ENCODE assay signal across 8 cellular contexts in genomic region chr22:29820941-29821789, GRCh38. TPM values are rescaled to one million over a fixed set of nuclear protein-coding genes. Genes with fewer than 3 reads are reported as not detected.
DNase-seq lines count a peak whose midpoint lies in the region; ATAC-seq, FAIRE-seq and TF ChIP-seq lines count a peak whose summit lies in the region.

No MANE protein-coding gene starts in this region.

- CTCF ChIA-PET in BJ (lab: Yijun Ruan, JAX) = interaction anchor here (1.0 to 1.7 kb wide), 3 partner anchors 13 to 184 kb away, joined by 3 to 10 read pairs (median 5); no protein-coding TSS in a partner anchor
- CTCF ChIA-PET in SK-N-SH (lab: Yijun Ruan, JAX) = interaction anchor here (1.0 to 2.2 kb wide), 7 partner anchors 10 to 267 kb away, joined by 3 to 9 read pairs (median 5); no protein-coding TSS in a partner anchor
- CTCF ChIA-PET in endothelial cell of umbilical vein (lab: Charles Lee) = interaction anchor here (0.8 to 1.5 kb wide), 6 partner anchors 22 to 268 kb away, joined by 3 to 8 read pairs (median 4); no protein-coding TSS in a partner anchor

- no peaks in the 10 kb centered on the region for H3K9me2 ChIP-seq in SK-N-SH

- H3K9ac ChIP-seq in SK-N-SH = no peak overlapping the region
- no peak overlapping the region for H3K9ac ChIP-seq in endothelial cell of umbilical vein (replicated peaks; ENCODE audit: extremely low read depth, insufficient read depth, low read length)

- H3K27me3 ChIP-seq in BJ (ENCODE audit: control insufficient read depth, insufficient read depth, low read length) (no peaks in the 10 kb centered on the region), SK-N-SH (ENCODE audit: insufficient read depth) (no peaks in the 10 kb centered on the region), endothelial cell of umbilical vein (ENCODE audit: control insufficient read depth in 2 of 2, insufficient read depth in 2 of 2, low read length in 2 of 2) (no peaks in the 10 kb centered on the region), neutrophil (no peaks in the 10 kb centered on the region)

- no peaks in the 10 kb centered on the region for H3K79me2 ChIP-seq in SK-N-SH (ENCODE audit: insufficient read depth)
- no peaks in the 10 kb centered on the region for H3K79me2 ChIP-seq in endothelial cell of umbilical vein (ENCODE audit: control insufficient read depth, insufficient read depth, low read length)

- peak; percentile 97 for FAIRE-seq in endothelial cell of umbilical vein (lab: Jason Lieb, UNC)

- H3K4me1 ChIP-seq in SK-N-SH (ENCODE audit: control insufficient read depth in 1 of 2, insufficient read depth in 2 of 2, low read depth in 1 of 2, low read length in 1 of 2) = peaks cover 6 to 11% of the 10 kb centered on the region in 2 experiments; a peak in 2 of 4 replicates
- H3K4me1 ChIP-seq in endothelial cell of umbilical vein (ENCODE audit: control insufficient read depth, extremely low read depth, insufficient read depth, low read length) = peaks cover 20% of the 10 kb centered on the region
- peaks cover 20 to 22% of the 10 kb centered on the region in 2 experiments for H3K4me1 ChIP-seq in neutrophil (ENCODE audit: control insufficient read depth in 1 of 2, insufficient read depth in 1 of 2, low read depth in 1 of 2, low read length in 1 of 2)

- intact Hi-C loops in endothelial cell of umbilical vein (cut with micrococcal nuclease) = loop anchor here (1.0 kb wide), 2 partner anchors 34 to 184 kb away; no protein-coding TSS in a partner anchor

- 47% methylated on average over 12 of the region's 12 CpGs for WGBS in SK-N-SH (ENCODE audit: low lambda C conversion rate)

- ATAC-seq in GM19351 (IDR thresholded peaks at IDR 0.05; ENCODE audit: unreplicated experiment) (peak; percentile 73), HG03571 (IDR thresholded peaks at IDR 0.05; ENCODE audit: unreplicated experiment) (no peak), HG03039 (IDR thresholded peaks at IDR 0.05; ENCODE audit: unreplicated experiment) (no peak)

- H4K20me1 ChIP-seq in SK-N-SH (ENCODE audit: insufficient read depth) = no peaks in the 10 kb centered on the region
- no peaks in the 10 kb centered on the region for H4K20me1 ChIP-seq in endothelial cell of umbilical vein (replicated peaks; ENCODE audit: control insufficient read depth, extremely low read depth, insufficient read depth, low read length)

- H3K9me1 ChIP-seq in endothelial cell of umbilical vein (replicated peaks; ENCODE audit: control insufficient read depth, extremely low read depth, insufficient read depth, low read length) = no peaks in the 10 kb centered on the region

- no peak for TF ChIP-seq CTCF in BJ (IDR thresholded peaks at IDR 0.05; ENCODE audit: insufficient read depth, low read depth, low read length)
- TF ChIP-seq CTCF in SK-N-SH (IDR thresholded peaks at IDR 0.05) = no peak
- TF ChIP-seq CTCF in endothelial cell of umbilical vein (IDR thresholded peaks at IDR 0.05; ENCODE audit: extremely low read depth in 1 of 2, insufficient read depth in 1 of 2, low read depth in 1 of 2, low read length in 2 of 2) = no peak
- no peak for TF ChIP-seq CTCF in neutrophil (IDR thresholded peaks at IDR 0.05)

- H3K4me3 ChIP-seq in BJ (ENCODE audit: low read depth, low read length) (no peak overlapping the region), SK-N-SH (ENCODE audit: low read depth in 2 of 2, low read length in 1 of 2) (no peak overlapping the region), endothelial cell of umbilical vein (replicated peaks in 1 of 3; ENCODE audit: insufficient read depth in 1 of 3, low read depth in 1 of 3, low read length in 3 of 3) (no peak overlapping the region), neutrophil (ENCODE audit: low read depth in 1 of 2, low read length in 1 of 2) (peak overlapping the region; percentile 7 to 36)

- no peak for TF ChIP-seq POLR2A in endothelial cell of umbilical vein (IDR thresholded peaks at IDR 0.05; ENCODE audit: low read depth, low read length)

- no TSS peak for BruUV-seq in endothelial cell of umbilical vein (replicated peaks; lab: Mats Ljungman, UMichigan)

- DNase-seq in BJ (ENCODE audit: low read depth) (peak; percentile 23), LHCN-M2 (ENCODE audit: low read depth) (peak; percentile 91), SK-N-SH (peak; percentile 68), endothelial cell of umbilical vein (ENCODE audit: low read depth, low spot score) (peak; percentile 84)

- no peak; the same call in 1 of the 2 replicates for TF ChIP-seq RAD21 in SK-N-SH (IDR thresholded peaks at IDR 0.05; ENCODE audit: low read length)

- H3K4me2 ChIP-seq in SK-N-SH (no peak overlapping the region), endothelial cell of umbilical vein (ENCODE audit: insufficient read depth, low read length) (no peak overlapping the region)

- H3K9me3 ChIP-seq in SK-N-SH (no peaks in the 10 kb centered on the region), endothelial cell of umbilical vein (replicated peaks; ENCODE audit: control insufficient read depth, insufficient read depth, low read length) (no peaks in the 10 kb centered on the region), neutrophil (no peaks in the 10 kb centered on the region)

- H3K27ac ChIP-seq in SK-N-SH (ENCODE audit: low read depth in 2 of 2, low read length in 1 of 2) = peak overlapping the region; percentile 8 to 9; a peak in 2 of 4 replicates
- peak overlapping the region; percentile 51 for H3K27ac ChIP-seq in endothelial cell of umbilical vein (ENCODE audit: insufficient read depth, low read depth, low read length)
- H3K27ac ChIP-seq in neutrophil = peak overlapping the region; percentile 89

- POLR2A ChIA-PET in BJ (lab: Charles Lee) = no interaction called here
- POLR2A ChIA-PET in SK-N-SH (lab: Yijun Ruan, JAX) = interaction anchor here (0.8 kb wide), 1 partner anchor 11 kb away, joined by 4 read pairs; no protein-coding TSS in a partner anchor
- POLR2A ChIA-PET in endothelial cell of umbilical vein (lab: Charles Lee) = no interaction called here

- H2AFZ ChIP-seq in SK-N-SH (ENCODE audit: low read depth) (no peak overlapping the region), endothelial cell of umbilical vein (ENCODE audit: low read depth, low read length) (no peak overlapping the region)

- dilution Hi-C loops in endothelial cell of umbilical vein (cut with MboI; ENCODE audit: extremely low pct_ligation_motif_present, low sequenced_read_pairs) = no loop called here

- no peak for TF ChIP-seq EP300 in SK-N-SH (IDR thresholded peaks at IDR 0.05; ENCODE audit: borderline replicate concordance in 1 of 2, low read depth in 1 of 2, low read length in 1 of 2)

- H3F3A ChIP-seq in SK-N-SH (replicated peaks; ENCODE audit: insufficient read depth) = peaks cover 7% of the 10 kb centered on the region

- peaks cover 12% of the 10 kb centered on the region for H3K36me3 ChIP-seq in BJ (ENCODE audit: control insufficient read depth, insufficient read depth, low read length)
- peaks cover 31 to 47% of the 10 kb centered on the region in 2 experiments for H3K36me3 ChIP-seq in SK-N-SH (replicated peaks in 1 of 2; ENCODE audit: control insufficient read depth in 1 of 2, insufficient read depth in 2 of 2, low read length in 1 of 2)
- H3K36me3 ChIP-seq in endothelial cell of umbilical vein (ENCODE audit: control insufficient read depth in 2 of 2, extremely low read depth in 1 of 2, insufficient read depth in 2 of 2, low read length in 2 of 2) = peaks cover 9 to 12% of the 10 kb centered on the region in 2 experiments
- peaks cover 34% of the 10 kb centered on the region for H3K36me3 ChIP-seq in neutrophil

RNA-seq across cellular contexts. Expression of gene ASCC2, which starts 16.9 kb away (rescaled TPM):
- polyA plus RNA-seq in BJ (2011; rRNA removed) (48.5 and 62.6 TPM in 2 replicates), SK-N-SH (2012; rRNA removed) (78.6 and 82.0 TPM in 2 replicates), endothelial cell of umbilical vein (43.6 and 51.8 TPM in 2 replicates)
- polyA minus RNA-seq in BJ (2011; rRNA and poly(A)+ RNA removed) = 44.8 and 55.4 TPM in 2 replicates
- total RNA-seq in LHCN-M2 (2014; rRNA removed) (36.0 and 36.9 TPM in 2 replicates), endothelial cell of umbilical vein (60.4 and 60.7 TPM in 2 replicates)
- polyA plus RNA-seq in LHCN-M2 (2012) = 54.4 TPM
- polyA plus RNA-seq in SK-N-SH (2012; cell fraction: cytosol; rRNA removed) = 42.9 and 56.0 TPM in 2 replicates
- 129 and 131 TPM in 2 replicates for polyA plus RNA-seq in SK-N-SH (2012; cell fraction: nucleus; rRNA removed)
- 40.6 and 45.1 TPM in 2 replicates for polyA plus RNA-seq in endothelial cell of umbilical vein (2011; cell fraction: cytosol; rRNA removed)
- 78.3 and 83.7 TPM in 2 replicates for polyA plus RNA-seq in endothelial cell of umbilical vein (2011; cell fraction: nucleus; rRNA removed)
- polyA plus RNA-seq in endothelial cell of umbilical vein (2012) = 47.4 and 50.7 TPM in 2 replicates
- 69.9 and 72.5 TPM in 2 replicates for polyA minus RNA-seq in endothelial cell of umbilical vein
- polyA minus RNA-seq in endothelial cell of umbilical vein (2011; cell fraction: cytosol; rRNA and poly(A)+ RNA removed) = 17.8 TPM
- 59.7 and 72.2 TPM in 2 replicates for polyA minus RNA-seq in endothelial cell of umbilical vein (2011; cell fraction: nucleus; rRNA and poly(A)+ RNA removed)

RNA-seq across cellular contexts. Expression of gene UQCR10, which starts 54.0 kb away (rescaled TPM):
- polyA plus RNA-seq in BJ (2011; rRNA removed) = 165 and 184 TPM in 2 replicates
- polyA minus RNA-seq in BJ (2011; rRNA and poly(A)+ RNA removed) = 85.1 and 102 TPM in 2 replicates
- total RNA-seq in LHCN-M2 (2014; rRNA removed) = 66.1 and 72.8 TPM in 2 replicates
- 289 TPM for polyA plus RNA-seq in LHCN-M2 (2012)
- 229 and 248 TPM in 2 replicates for polyA plus RNA-seq in SK-N-SH (2012; rRNA removed)
- 183 and 224 TPM in 2 replicates for polyA plus RNA-seq in SK-N-SH (2012; cell fraction: cytosol; rRNA removed)
- 70.0 and 99.9 TPM in 2 replicates for polyA plus RNA-seq in SK-N-SH (2012; cell fraction: nucleus; rRNA removed)
- total RNA-seq in endothelial cell of umbilical vein = 94.0 and 96.6 TPM in 2 replicates
- 196 and 215 TPM in 2 replicates for polyA plus RNA-seq in endothelial cell of umbilical vein
- polyA plus RNA-seq in endothelial cell of umbilical vein (2011; cell fraction: cytosol; rRNA removed) = 228 and 254 TPM in 2 replicates
- 52.5 and 57.9 TPM in 2 replicates for polyA plus RNA-seq in endothelial cell of umbilical vein (2011; cell fraction: nucleus; rRNA removed)
- 132 and 140 TPM in 2 replicates for polyA plus RNA-seq in endothelial cell of umbilical vein (2012)
- polyA minus RNA-seq in endothelial cell of umbilical vein = 53.0 and 69.3 TPM in 2 replicates
- 48.4 TPM for polyA minus RNA-seq in endothelial cell of umbilical vein (2011; cell fraction: cytosol; rRNA and poly(A)+ RNA removed)
- 17.4 and 23.7 TPM in 2 replicates for polyA minus RNA-seq in endothelial cell of umbilical vein (2011; cell fraction: nucleus; rRNA and poly(A)+ RNA removed)

RNA-seq across cellular contexts. Expression of gene ZMAT5, which starts 54.4 kb away (rescaled TPM):
- polyA plus RNA-seq in BJ (2011; rRNA removed) (22.3 and 29.0 TPM in 2 replicates), SK-N-SH (2012; rRNA removed) (33.5 and 35.0 TPM in 2 replicates), endothelial cell of umbilical vein (43.6 and 54.8 TPM in 2 replicates)
- 5.3 and 12.0 TPM in 2 replicates for polyA minus RNA-seq in BJ (2011; rRNA and poly(A)+ RNA removed)
- total RNA-seq in LHCN-M2 (2014; rRNA removed) (38.2 and 41.3 TPM in 2 replicates), endothelial cell of umbilical vein (23.1 and 24.9 TPM in 2 replicates)
- polyA plus RNA-seq in LHCN-M2 (2012) = 43.7 TPM
- 15.9 and 25.0 TPM in 2 replicates for polyA plus RNA-seq in SK-N-SH (2012; cell fraction: cytosol; rRNA removed)
- polyA plus RNA-seq in SK-N-SH (2012; cell fraction: nucleus; rRNA removed) = 16.8 and 18.9 TPM in 2 replicates
- 28.0 and 32.4 TPM in 2 replicates for polyA plus RNA-seq in endothelial cell of umbilical vein (2011; cell fraction: cytosol; rRNA removed)
- polyA plus RNA-seq in endothelial cell of umbilical vein (2011; cell fraction: nucleus; rRNA removed) = 12.6 and 14.8 TPM in 2 replicates
- polyA plus RNA-seq in endothelial cell of umbilical vein (2012) = 18.2 and 23.2 TPM in 2 replicates
- polyA minus RNA-seq in endothelial cell of umbilical vein = 6.7 and 7.3 TPM in 2 replicates
- polyA minus RNA-seq in endothelial cell of umbilical vein (2011; cell fraction: cytosol; rRNA and poly(A)+ RNA removed) = 1.6 TPM
- 2.7 and 3.0 TPM in 2 replicates for polyA minus RNA-seq in endothelial cell of umbilical vein (2011; cell fraction: nucleus; rRNA and poly(A)+ RNA removed)

Comparison
In these comparisons a context has a peak if more than half of its experiments do, and no peak if none do; other contexts are left out.
1. DNase-seq: peak in every context shown above with its lines; median percentile 91 in LHCN-M2; 84 in endothelial cell of umbilical vein; 68 in SK-N-SH; 23 in BJ.
2. H3K4me3 ChIP-seq: peak in neutrophil (2 of 2); none in BJ (single experiment), SK-N-SH (0 of 2) and endothelial cell of umbilical vein (0 of 3).
3. H3K27ac ChIP-seq: peak in every context shown above with its lines; median percentile 89 in neutrophil; 51 in endothelial cell of umbilical vein; 8 in SK-N-SH.